ENCODE assay signal across 15 cellular contexts in genomic region chr11:60870276-60870675, GRCh38. TPM values are rescaled to one million over a fixed set of nuclear protein-coding genes. Genes with fewer than 3 reads are reported as not detected.
A peak's percentile ranks its signal among the peaks of the same experiment; 100 is the strongest.
DNase-seq lines count a peak whose midpoint lies in the region; ATAC-seq, FAIRE-seq and TF ChIP-seq lines count a peak whose summit lies in the region.
"Had no signal": no experiment of that assay in that cellular context is flagged by ENCODE, and none has a peak within 500 bp of the region (broad histone marks: within the 10 kb centered on the region; RNA-seq: fewer than 3 reads in every experiment).

No MANE protein-coding gene starts in this region.

- H3K4me2 ChIP-seq in GM12878 (ENCODE audit: control insufficient read depth, insufficient read depth) (no peak overlapping the region), parathyroid adenoma (ENCODE audit: low read length) (no peak overlapping the region)

- BruUV-seq in GM12878 (replicated peaks; lab: Mats Ljungman, UMichigan): no TSS peak

- TF ChIP-seq CTCF in GM12878 (IDR thresholded peaks at IDR 0.05 in 2 of 3, conservative IDR thresholded peaks at IDR 0.05 in 1 of 3; ENCODE audit: control insufficient read depth in 2 of 3, extremely low read depth in 1 of 3, insufficient read depth in 1 of 3, low read depth in 3 of 3, low read length in 3 of 3): no peak
- no peak for TF ChIP-seq CTCF in parathyroid adenoma (IDR thresholded peaks at IDR 0.05)

- RAD21 ChIA-PET in GM12878 (lab: Charles Lee; ENCODE audit: unreplicated experiment): no interaction called here

- H3K27me3 ChIP-seq in GM12878 (replicated peaks in 1 of 2; ENCODE audit: control insufficient read depth in 2 of 2, insufficient read depth in 2 of 2, low read length in 1 of 2) (no peaks in the 10 kb centered on the region), parathyroid adenoma (ENCODE audit: control insufficient read depth, insufficient read depth, low read length) (no peaks in the 10 kb centered on the region)
- H3K27me3 ChIP-seq: esophagus squamous epithelium, uterus had no signal

- H3K9ac ChIP-seq in GM12878 (ENCODE audit: control insufficient read depth, insufficient read depth, low read length) (no peak overlapping the region), parathyroid adenoma (no peak overlapping the region)

- H3K9me3 ChIP-seq in GM12878 (replicated peaks; ENCODE audit: control insufficient read depth, insufficient read depth, low read length) (no peaks in the 10 kb centered on the region), parathyroid adenoma (ENCODE audit: control insufficient read depth, low read length) (no peaks in the 10 kb centered on the region)
- H3K9me3 ChIP-seq: esophagus squamous epithelium, uterus had no signal

- ATAC-seq in GM12878: no peak
- ATAC-seq in HG03280 (IDR thresholded peaks at IDR 0.05; ENCODE audit: unreplicated experiment): no peak

- H3K4me3 ChIP-seq in GM12878 (no peak overlapping the region), parathyroid adenoma (ENCODE audit: low read depth, low read length) (no peak overlapping the region)
- H3K4me3 ChIP-seq: coronary artery, esophagus squamous epithelium, uterus had no signal

- no peak overlapping the region for H3K27ac ChIP-seq in GM12878 (ENCODE audit: control insufficient read depth, insufficient read depth)
- peak overlapping the region; percentile 99 for H3K27ac ChIP-seq in parathyroid adenoma
- H3K27ac ChIP-seq: coronary artery, esophagus squamous epithelium, uterus, VCaP had no signal

- no peak for TF ChIP-seq RAD21 in GM12878 (IDR thresholded peaks at IDR 0.05; ENCODE audit: insufficient read depth, low read depth, low read length)

- no peaks in the 10 kb centered on the region for H4K20me1 ChIP-seq in GM12878 (ENCODE audit: control insufficient read depth, insufficient read depth)

- no peaks in the 10 kb centered on the region for H3K79me2 ChIP-seq in GM12878 (ENCODE audit: control insufficient read depth, insufficient read depth, low read length)
- H3K79me2 ChIP-seq in parathyroid adenoma: peaks cover 4% of the 10 kb centered on the region

- TF ChIP-seq POLR2A in GM12878 (IDR thresholded peaks at IDR 0.05; ENCODE audit: low read depth, low read length): no peak

- SMC1A ChIA-PET in GM12878 (lab: Charles Lee; ENCODE audit: uncharacterized antibody, unreplicated experiment): interaction anchor here (1.2 kb wide), 1 partner anchor 17 kb away, joined by 4 read pairs; no protein-coding TSS in a partner anchor

- DNase-seq in NCI-H748 (lab: John Stamatoyannopoulos, UW; ENCODE audit: unreplicated experiment) (peak; percentile 68), NCI-H748 treated with DMSO at 0.1 percent for 48 hours (lab: John Stamatoyannopoulos, UW) (no peak), NCI-H1417 (lab: John Stamatoyannopoulos, UW) (peak in 2 of 3 experiments; percentile 72 to 88), GM12878 (ENCODE audit: low read depth, low spot score) (no peak), hippocampal formation (lab: John Stamatoyannopoulos, UW) (no peak), KG1 (lab: John Stamatoyannopoulos, UW) (no peak)
- DNase-seq: esophagus squamous epithelium had no signal

- CTCF ChIA-PET in GM12878 (lab: Yijun Ruan, JAX): interaction anchor here (0.7 to 1.0 kb wide), 2 partner anchors 14 to 260 kb away, joined by 3 read pairs; no protein-coding TSS in a partner anchor

- H3K36me3 ChIP-seq in GM12878 (ENCODE audit: control insufficient read depth in 2 of 2, insufficient read depth in 2 of 2, low read length in 1 of 2): no peaks in the 10 kb centered on the region; a peak in 2 of 4 replicates
- H3K36me3 ChIP-seq in parathyroid adenoma (ENCODE audit: control insufficient read depth, insufficient read depth, low read length): no peaks in the 10 kb centered on the region
- H3K36me3 ChIP-seq: esophagus squamous epithelium, uterus had no signal

- H2AFZ ChIP-seq in GM12878 (ENCODE audit: control insufficient read depth, low read depth, low read length): no peak overlapping the region
- no peak overlapping the region for H2AFZ ChIP-seq in parathyroid adenoma

- intact Hi-C loops in GM12878 (cut with micrococcal nuclease; ENCODE audit: unreplicated experiment): no loop called here

- in situ Hi-C loops in GM12878 (cut with MboI): no loop called here

- WGBS in GM12878 (ENCODE audit: insufficient coverage, insufficient replicate concordance, low lambda C conversion rate, missing lambda C conversion rate): 31% methylated on average over 3 of the region's 3 CpGs

- FAIRE-seq in GM12878 (lab: Jason Lieb, UNC): no peak
- FAIRE-seq: GM12891 had no signal

- TF ChIP-seq EP300 in GM12878 (IDR thresholded peaks at IDR 0.05; ENCODE audit: borderline replicate concordance in 1 of 2, control insufficient read depth in 1 of 2, low read depth in 2 of 2, low read length in 2 of 2): no peak

- POLR2A ChIA-PET in GM12878 (lab: Charles Lee): no interaction called here

- H3K4me1 ChIP-seq in GM12878 (ENCODE audit: control insufficient read depth, insufficient read depth, low read length) (no peaks in the 10 kb centered on the region), parathyroid adenoma (peaks cover 57% of the 10 kb centered on the region)
- H3K4me1 ChIP-seq: uterus had no signal

RNA-seq across cellular contexts. Expression of gene ZP1, which starts 2.9 kb away (rescaled TPM):
- not detected in 2 replicates for total RNA-seq in GM12878 (2013; cell fraction: nucleolus; rRNA removed)
- total RNA-seq in GM12878 (2014; rRNA removed) (not detected in 2 replicates), GM12878 (2014; rRNA removed; fragmentation: Illumina TruSeq; extraction: Trizol) (not detected in 2 replicates), GM12878 (2021) (not detected in 2 replicates)
- polyA plus RNA-seq in GM12878 (2011; ENCODE audit: low read depth): not detected
- polyA plus RNA-seq in GM12878 (2011; rRNA removed) (not detected in 2 replicates), GM12878 (2014; fragmentation: Illumina TruSeq; extraction: Trizol) (not detected in 2 replicates), GM12878 (2014; fragmentation: Nextera tagmentation; extraction: Ambion mirVana) (not detected), GM12878 (2014; rRNA removed) (not detected in 2 replicates), GM12878 (2016; fragmentation: Nextera tagmentation; extraction: Ambion mirVana) (not detected)
- not detected in 2 replicates for polyA plus RNA-seq in GM12878 (2011; cell fraction: cytosol; rRNA removed)
- polyA plus RNA-seq in GM12878 (2011; cell fraction: nucleus; rRNA removed): not detected in 2 replicates
- polyA plus RNA-seq in GM12878 (2012): not detected in 2 replicates
- polyA minus RNA-seq in GM12878 (2011; rRNA and poly(A)+ RNA removed): not detected in 2 replicates
- polyA minus RNA-seq in GM12878 (2011; cell fraction: cytosol; rRNA and poly(A)+ RNA removed): not detected in 2 replicates
- polyA minus RNA-seq in GM12878 (2011; cell fraction: nucleus; rRNA and poly(A)+ RNA removed): not detected in 2 replicates
- total RNA-seq: esophagus squamous epithelium, NCI-H460, SK-MEL-5, uterus had no signal

RNA-seq across cellular contexts. Expression of gene PTGDR2, which starts 14.5 kb away (rescaled TPM):
- 0.20 and 0.29 TPM in 2 replicates for total RNA-seq in GM12878 (2013; cell fraction: nucleolus; rRNA removed)
- total RNA-seq in GM12878 (2014; rRNA removed) (not detected in 2 replicates), GM12878 (2014; rRNA removed; fragmentation: Illumina TruSeq; extraction: Trizol) (not detected in 2 replicates), GM12878 (2021) (0.13 TPM in 1 of 2 replicates, not detected in the other)
- polyA plus RNA-seq in GM12878 (2011; ENCODE audit: low read depth): not detected
- polyA plus RNA-seq in GM12878 (2011; rRNA removed) (not detected in 2 replicates), GM12878 (2014; fragmentation: Illumina TruSeq; extraction: Trizol) (0.01 TPM in 1 of 2 replicates, not detected in the other), GM12878 (2014; fragmentation: Nextera tagmentation; extraction: Ambion mirVana) (not detected), GM12878 (2014; rRNA removed) (0.03 TPM in 1 of 2 replicates, not detected in the other), GM12878 (2016; fragmentation: Nextera tagmentation; extraction: Ambion mirVana) (under 1 TPM; 0.17 to 0.28 TPM)
- polyA plus RNA-seq in GM12878 (2011; cell fraction: cytosol; rRNA removed): 0.03 TPM in 1 of 2 replicates, not detected in the other
- polyA plus RNA-seq in GM12878 (2011; cell fraction: nucleus; rRNA removed): 0.12 and 0.13 TPM in 2 replicates
- polyA plus RNA-seq in GM12878 (2012): 0.08 TPM in 1 of 2 replicates, not detected in the other
- polyA minus RNA-seq in GM12878 (2011; rRNA and poly(A)+ RNA removed): not detected in 2 replicates
- polyA minus RNA-seq in GM12878 (2011; cell fraction: cytosol; rRNA and poly(A)+ RNA removed): not detected in 2 replicates
- not detected in 2 replicates for polyA minus RNA-seq in GM12878 (2011; cell fraction: nucleus; rRNA and poly(A)+ RNA removed)
- total RNA-seq: NCI-H460, SK-MEL-5 had no signal

RNA-seq across cellular contexts. Expression of gene CCDC86, which starts 28.4 kb away (rescaled TPM):
- total RNA-seq in GM12878 (2013; cell fraction: nucleolus; rRNA removed): 8.3 and 10.3 TPM in 2 replicates
- total RNA-seq in GM12878 (2014; rRNA removed) (26.5 and 39.7 TPM in 2 replicates), GM12878 (2014; rRNA removed; fragmentation: Illumina TruSeq; extraction: Trizol) (6.6 and 7.2 TPM in 2 replicates), GM12878 (2021) (51.1 and 58.2 TPM in 2 replicates)
- polyA plus RNA-seq in GM12878 (2011; ENCODE audit: low read depth): 7.8 TPM
- polyA plus RNA-seq in GM12878 (2011; rRNA removed) (7.7 and 22.3 TPM in 2 replicates), GM12878 (2014; fragmentation: Illumina TruSeq; extraction: Trizol) (24.7 and 37.7 TPM in 2 replicates), GM12878 (2014; fragmentation: Nextera tagmentation; extraction: Ambion mirVana) (1 to 10 TPM; 2.0 to 4.4 TPM), GM12878 (2014; rRNA removed) (44.4 and 49.6 TPM in 2 replicates), GM12878 (2016; fragmentation: Nextera tagmentation; extraction: Ambion mirVana) (10 to 100 TPM; 78.6 to 87.2 TPM)
- polyA plus RNA-seq in GM12878 (2011; cell fraction: cytosol; rRNA removed): 14.2 and 15.3 TPM in 2 replicates
- 302 and 461 TPM in 2 replicates for polyA plus RNA-seq in GM12878 (2011; cell fraction: nucleus; rRNA removed)
- 15.2 and 27.8 TPM in 2 replicates for polyA plus RNA-seq in GM12878 (2012)
- polyA minus RNA-seq in GM12878 (2011; rRNA and poly(A)+ RNA removed): 9.4 and 12.7 TPM in 2 replicates
- 4.0 and 5.6 TPM in 2 replicates for polyA minus RNA-seq in GM12878 (2011; cell fraction: cytosol; rRNA and poly(A)+ RNA removed)
- 23.7 and 51.4 TPM in 2 replicates for polyA minus RNA-seq in GM12878 (2011; cell fraction: nucleus; rRNA and poly(A)+ RNA removed)

RNA-seq across cellular contexts. Expression of gene PRPF19, which starts 36.1 kb away (rescaled TPM):
- 51.1 and 62.0 TPM in 2 replicates for total RNA-seq in GM12878 (2013; cell fraction: nucleolus; rRNA removed)
- total RNA-seq in GM12878 (2014; rRNA removed) (95.6 and 109 TPM in 2 replicates), GM12878 (2014; rRNA removed; fragmentation: Illumina TruSeq; extraction: Trizol) (48.7 and 53.1 TPM in 2 replicates), GM12878 (2021) (165 and 170 TPM in 2 replicates)
- 57.2 TPM for polyA plus RNA-seq in GM12878 (2011; ENCODE audit: low read depth)
- polyA plus RNA-seq in GM12878 (2011; rRNA removed) (12.9 and 25.6 TPM in 2 replicates), GM12878 (2014; fragmentation: Illumina TruSeq; extraction: Trizol) (109 and 151 TPM in 2 replicates), GM12878 (2014; fragmentation: Nextera tagmentation; extraction: Ambion mirVana) (10 to 100 TPM in 1 of 2 experiments, 1 to 10 TPM in 1; 8.7 to 27.7 TPM), GM12878 (2014; rRNA removed) (74.4 and 88.5 TPM in 2 replicates), GM12878 (2016; fragmentation: Nextera tagmentation; extraction: Ambion mirVana) (10 to 100 TPM; 59.8 to 62.9 TPM)
- polyA plus RNA-seq in GM12878 (2011; cell fraction: cytosol; rRNA removed): 44.9 and 48.1 TPM in 2 replicates
- 51.8 and 78.3 TPM in 2 replicates for polyA plus RNA-seq in GM12878 (2011; cell fraction: nucleus; rRNA removed)
- 81.7 and 107 TPM in 2 replicates for polyA plus RNA-seq in GM12878 (2012)
- 20.9 and 45.0 TPM in 2 replicates for polyA minus RNA-seq in GM12878 (2011; rRNA and poly(A)+ RNA removed)
- polyA minus RNA-seq in GM12878 (2011; cell fraction: cytosol; rRNA and poly(A)+ RNA removed): 31.7 and 35.9 TPM in 2 replicates
- polyA minus RNA-seq in GM12878 (2011; cell fraction: nucleus; rRNA and poly(A)+ RNA removed): 34.9 and 61.6 TPM in 2 replicates

RNA-seq across cellular contexts. Expression of gene TMEM109, which starts 43.7 kb away (rescaled TPM):
- total RNA-seq in GM12878 (2013; cell fraction: nucleolus; rRNA removed): 19.0 and 20.8 TPM in 2 replicates
- total RNA-seq in GM12878 (2014; rRNA removed) (62.8 and 66.8 TPM in 2 replicates), GM12878 (2014; rRNA removed; fragmentation: Illumina TruSeq; extraction: Trizol) (38.3 and 43.3 TPM in 2 replicates), GM12878 (2021) (124 and 128 TPM in 2 replicates)
- 52.2 TPM for polyA plus RNA-seq in GM12878 (2011; ENCODE audit: low read depth)
- polyA plus RNA-seq in GM12878 (2011; rRNA removed) (8.1 and 25.7 TPM in 2 replicates), GM12878 (2014; fragmentation: Illumina TruSeq; extraction: Trizol) (73.9 and 115 TPM in 2 replicates), GM12878 (2014; fragmentation: Nextera tagmentation; extraction: Ambion mirVana) (10 to 100 TPM; 21.9 to 52.9 TPM), GM12878 (2014; rRNA removed) (104 and 117 TPM in 2 replicates), GM12878 (2016; fragmentation: Nextera tagmentation; extraction: Ambion mirVana) (100 to 1,000 TPM; 179 to 199 TPM)
- polyA plus RNA-seq in GM12878 (2011; cell fraction: cytosol; rRNA removed): 37.4 and 37.6 TPM in 2 replicates
- polyA plus RNA-seq in GM12878 (2011; cell fraction: nucleus; rRNA removed): 18.8 and 25.3 TPM in 2 replicates
- polyA plus RNA-seq in GM12878 (2012): 42.7 and 46.8 TPM in 2 replicates
- 15.6 and 17.1 TPM in 2 replicates for polyA minus RNA-seq in GM12878 (2011; rRNA and poly(A)+ RNA removed)
- polyA minus RNA-seq in GM12878 (2011; cell fraction: cytosol; rRNA and poly(A)+ RNA removed): 8.0 and 8.4 TPM in 2 replicates
- polyA minus RNA-seq in GM12878 (2011; cell fraction: nucleus; rRNA and poly(A)+ RNA removed): 4.8 and 7.1 TPM in 2 replicates

Comparison
In these comparisons a context has a peak if more than half of its experiments do, and no peak if none do; other contexts are left out.
1. DNase-seq: peak in NCI-H748 (single experiment) and NCI-H1417 (2 of 3); none in NCI-H748 treated with DMSO at 0.1 percent for 48 hours (single experiment), GM12878 (single experiment), hippocampal formation (0 of 2) and KG1 (single experiment).